8 cellular contexts compared by ENCODE assay signal in genomic region chr1:100037665-100038400, GRCh38.
A peak's percentile ranks its signal among the peaks of the same experiment; 100 is the strongest.
DNase-seq lines count a peak whose midpoint lies in the region; ATAC-seq and TF ChIP-seq lines count a peak whose summit lies in the region.

No MANE protein-coding gene starts in this region.

- peak overlapping the region; percentile 90 for H3K4me3 ChIP-seq in Jurkat, Clone E6-1 (ENCODE audit: low read length)
- H3K4me3 ChIP-seq in Peyer's patch: peak overlapping the region; percentile 69 to 96 (median 90)
- peak overlapping the region; percentile 97 for H3K4me3 ChIP-seq in fibroblast of mammary gland (ENCODE audit: control insufficient read depth, low read depth, low read length)

- no peaks in the 10 kb centered on the region for H3K9me3 ChIP-seq in Peyer's patch

- intact Hi-C loops in natural killer cell (cut with micrococcal nuclease): loop anchor here (1.0 to 10.0 kb wide), 6 partner anchors 10 to 857 kb away; partner anchors contain the start of genes AGL, DBT, EXTL2 and RTCA

- no peaks in the 10 kb centered on the region for H3K9me3 Mint-ChIP-seq in natural killer cell

- peak overlapping the region; percentile 99 for H3K27ac Mint-ChIP-seq in natural killer cell

- DNase-seq in DMS79 treated with DMSO at 0.1 percent for 48 hours (lab: John Stamatoyannopoulos, UW): peak; percentile 73
- peak; percentile 79 for DNase-seq in Jurkat, Clone E6-1 (ENCODE audit: low read depth, low spot score)
- DNase-seq in Peyer's patch: peak; percentile 91 to 96 (median 94)
- peak; percentile 73 to 85 for DNase-seq in activated T-helper 1 cell treated with anti-CD3 and anti-CD28 coated beads, Interleukin-2, amount 50 U/mL, for 16 hours (ENCODE audit: low read depth in 1 of 2, low spot score in 1 of 2)
- DNase-seq in fibroblast of mammary gland (ENCODE audit: low read depth): peak; percentile 80
- peak; percentile 90 for DNase-seq in natural killer cell
- DNase-seq in stimulated activated naive CD4-positive, alpha-beta T cell (lab: John Stamatoyannopoulos, UW): peak; percentile 79 to 89 (median 82)

- ATAC-seq in GM21723 (IDR thresholded peaks at IDR 0.05; ENCODE audit: unreplicated experiment): peak; percentile 88
- ATAC-seq in natural killer cell: peak; percentile 87 to 97 (median 92)

- peaks cover 0 to 26% (median 5%) of the 10 kb centered on the region in 4 donors for H3K4me1 ChIP-seq in Peyer's patch

- TF ChIP-seq CTCF in Peyer's patch (IDR thresholded peaks at IDR 0.05): no peak
- TF ChIP-seq CTCF in fibroblast of mammary gland (conservative IDR thresholded peaks at IDR 0.05; ENCODE audit: control insufficient read depth, insufficient read depth, low read depth, low read length): no peak
- no peak for TF ChIP-seq CTCF in natural killer cell (IDR thresholded peaks at IDR 0.05)

- H3K4me3 Mint-ChIP-seq in natural killer cell: peak overlapping the region; percentile 99

- H3K36me3 Mint-ChIP-seq in natural killer cell: no peaks in the 10 kb centered on the region

- TF ChIP-seq POLR2A in Peyer's patch (IDR thresholded peaks at IDR 0.05): peak; percentile 77 to 94

- H3K4me1 Mint-ChIP-seq in natural killer cell: peaks cover 43 to 49% of the 10 kb centered on the region in 2 donors

- H3K36me3 ChIP-seq in Peyer's patch: no peaks in the 10 kb centered on the region

- no peaks in the 10 kb centered on the region for H3K27me3 Mint-ChIP-seq in natural killer cell (ENCODE audit: low read depth in 2 of 2)

- H3K27me3 ChIP-seq in Peyer's patch: no peaks in the 10 kb centered on the region

- peak overlapping the region; percentile 95 to 99 (median 98) for H3K27ac ChIP-seq in Peyer's patch

Comparison
In these comparisons a context has a peak if more than half of its experiments do, and no peak if none do; other contexts are left out.
1. Peak in every context shown above with its lines: DNase-seq, ATAC-seq, H3K4me3 ChIP-seq and H3K27ac ChIP-seq.